In the genomic region with DNA sequence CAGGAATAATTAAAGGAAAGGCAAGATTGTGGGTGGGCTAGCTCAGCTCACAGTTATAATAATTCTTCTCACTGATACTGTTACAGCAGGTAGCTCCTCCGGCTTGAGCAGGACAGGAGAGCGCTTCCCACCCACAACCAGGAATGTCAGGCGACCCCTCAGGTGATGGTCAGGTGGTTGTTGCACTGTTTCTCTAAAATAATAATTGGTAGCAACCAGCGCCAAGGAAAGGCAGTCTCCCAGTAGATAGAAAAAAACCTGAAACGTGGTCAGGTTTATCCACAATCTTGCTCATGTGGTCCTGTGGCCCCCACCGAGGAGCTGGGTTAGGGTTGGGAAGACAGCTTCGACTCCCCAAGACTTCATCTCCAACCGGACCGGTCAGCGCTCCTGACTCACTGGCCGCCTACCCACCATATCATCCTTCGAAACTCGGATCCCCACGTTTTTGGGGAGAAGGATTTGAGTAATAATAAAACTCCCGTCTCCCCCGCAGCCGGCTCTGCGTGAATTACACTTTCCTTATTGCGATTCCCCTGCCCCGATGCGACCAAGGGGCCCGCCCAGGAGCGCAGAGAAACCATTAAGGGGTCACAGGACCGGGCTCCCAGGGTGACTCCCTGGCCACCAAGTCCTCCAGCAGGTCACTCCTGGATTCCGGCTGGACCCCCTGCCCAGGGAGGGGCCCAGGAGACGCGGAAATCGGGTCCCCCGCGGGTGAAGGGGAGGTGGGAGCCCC, we compare ENCODE assay signal across 10 cellular contexts. TPM values are rescaled to one million over a fixed set of nuclear protein-coding genes. Genes with fewer than 3 reads are reported as not detected.
DNase-seq lines count a peak whose midpoint lies in the region; ATAC-seq, FAIRE-seq and TF ChIP-seq lines count a peak whose summit lies in the region.
"Not testable (repeated sequence)": the region's sequence is repeated elsewhere in the genome, so short reads cannot be mapped to it uniquely, and the experiment has no call there.
"Had no signal": no experiment of that assay in that cellular context is flagged by ENCODE, and none has a peak within 500 bp of the region (broad histone marks: within the 10 kb centered on the region; RNA-seq: fewer than 3 reads in every experiment).

No MANE protein-coding gene starts in this region.

- TF ChIP-seq CTCF in DND-41 (IDR thresholded peaks at IDR 0.05; ENCODE audit: borderline replicate concordance, extremely low read depth, low read length, poor library complexity, severe bottlenecking); esophagus muscularis mucosa (IDR thresholded peaks at IDR 0.05); HepG2 (CRISPR knock-in tag; IDR thresholded peaks at IDR 0.05); parathyroid adenoma (IDR thresholded peaks at IDR 0.05); type B pancreatic cell (conservative IDR thresholded peaks at IDR 0.05): not testable (repeated sequence)

- not testable (repeated sequence) for DNase-seq in DND-41; esophagus muscularis mucosa (ENCODE audit: extremely low spot score); HepG2 (ENCODE audit: low spot score); type B pancreatic cell (ENCODE audit: extremely low spot score, unreplicated experiment)

- intact Hi-C loops in esophagus muscularis mucosa (cut with DNase I); HepG2 (cut with micrococcal nuclease; ENCODE audit: unreplicated experiment): not testable (repeated sequence)

- H2AFZ ChIP-seq in DND-41 (ENCODE audit: low read depth, low read length); HepG2 (ENCODE audit: low read length); parathyroid adenoma: not testable (repeated sequence)

- H3K36me3 Mint-ChIP-seq in T-helper 1 cell treated with Interleukin-12 subunit alpha and Interleukin-12 subunit beta and Interleukin-4 antibody, amounts not matched to agents 30 μg/mL and 1 μg/mL, for 36 hours (ENCODE audit: low read depth) = peaks cover 36% of the 10 kb centered on the region
- not testable (repeated sequence) for H3K36me3 Mint-ChIP-seq in activated naive CD8-positive, alpha-beta T cell; type B pancreatic cell

- H3K27me3 Mint-ChIP-seq in T-helper 1 cell treated with Interleukin-12 subunit alpha and Interleukin-12 subunit beta and Interleukin-4 antibody, amounts not matched to agents 30 μg/mL and 1 μg/mL, for 36 hours (ENCODE audit: low read depth); activated naive CD8-positive, alpha-beta T cell: not testable (repeated sequence)
- peaks cover 25% of the 10 kb centered on the region for H3K27me3 Mint-ChIP-seq in type B pancreatic cell

- peaks cover 33% of the 10 kb centered on the region for H3K4me1 Mint-ChIP-seq in T-helper 1 cell treated with Interleukin-12 subunit alpha and Interleukin-12 subunit beta and Interleukin-4 antibody, amounts not matched to agents 30 μg/mL and 1 μg/mL, for 36 hours (ENCODE audit: low read depth)
- peaks cover 41% of the 10 kb centered on the region for H3K4me1 Mint-ChIP-seq in activated naive CD8-positive, alpha-beta T cell (ENCODE audit: low read depth)
- peaks cover 39% of the 10 kb centered on the region for H3K4me1 Mint-ChIP-seq in type B pancreatic cell (ENCODE audit: unreplicated experiment)

- not testable (repeated sequence) for H3K9me3 Mint-ChIP-seq in T-helper 1 cell treated with Interleukin-12 subunit alpha and Interleukin-12 subunit beta and Interleukin-4 antibody, amounts not matched to agents 30 μg/mL and 1 μg/mL, for 36 hours; activated naive CD8-positive, alpha-beta T cell (ENCODE audit: low read depth); type B pancreatic cell

- in situ Hi-C loops in HepG2 (cut with HindIII; ENCODE audit: extremely low pct_ligation_motif_present, low pct_unique_long_range_greater_than_20kb) = not testable (repeated sequence)

- not testable (repeated sequence) for H3K27ac ChIP-seq in DND-41 (ENCODE audit: low read length); HepG2 (ENCODE audit: extremely low read length, insufficient read depth, low read length)
- H3K27ac ChIP-seq in esophagus muscularis mucosa (replicated peaks in 1 of 4) (peak overlapping the region; percentile 76 to 86 (median 78)), parathyroid adenoma (peak overlapping the region; percentile 49)

- peak overlapping the region; percentile 91 for H3K4me3 Mint-ChIP-seq in T-helper 1 cell treated with Interleukin-12 subunit alpha and Interleukin-12 subunit beta and Interleukin-4 antibody, amounts not matched to agents 30 μg/mL and 1 μg/mL, for 36 hours
- H3K4me3 Mint-ChIP-seq in activated naive CD8-positive, alpha-beta T cell = peak overlapping the region; percentile 93
- peak overlapping the region; percentile 82 for H3K4me3 Mint-ChIP-seq in type B pancreatic cell

- CTCF ChIA-PET in HepG2 (lab: Yijun Ruan, JAX; ENCODE audit: low intra/inter-chr PET ratio, low total read pairs) = not testable (repeated sequence)

- not testable (repeated sequence) for TF ChIP-seq EP300 in esophagus muscularis mucosa (IDR thresholded peaks at IDR 0.05); HepG2 (IDR thresholded peaks at IDR 0.05; ENCODE audit: low read depth in 2 of 2, low read length in 2 of 2); HepG2 (CRISPR knock-in tag; IDR thresholded peaks at IDR 0.05; ENCODE audit: borderline replicate concordance)

- not testable (repeated sequence) for ATAC-seq in DND-41 (ENCODE audit: insufficient read depth, low read depth); HepG2
- peak; percentile 7 for ATAC-seq in HG02970 (IDR thresholded peaks at IDR 0.05; ENCODE audit: low FRiP score, unreplicated experiment)

- peak overlapping the region in 1 of 2 experiments; percentile 64; a peak in 2 of 4 replicates for H3K4me3 ChIP-seq in DND-41 (ENCODE audit: low read depth in 1 of 2, low read length in 2 of 2)
- peak overlapping the region; percentile 27 to 71 (median 56) for H3K4me3 ChIP-seq in esophagus muscularis mucosa
- not testable (repeated sequence) for H3K4me3 ChIP-seq in HepG2 (replicated peaks in 1 of 3; ENCODE audit: insufficient read depth in 1 of 3, low read depth in 2 of 3, low read length in 3 of 3)
- H3K4me3 ChIP-seq in parathyroid adenoma (ENCODE audit: low read depth, low read length) = peak overlapping the region; percentile 16

- H3K4me1 ChIP-seq in DND-41 (ENCODE audit: insufficient read depth, low read length) = peaks cover 55% of the 10 kb centered on the region
- peaks cover 12 to 43% (median 37%) of the 10 kb centered on the region in 4 donors for H3K4me1 ChIP-seq in esophagus muscularis mucosa
- H3K4me1 ChIP-seq in HepG2 (ENCODE audit: insufficient read depth, low read length) = peaks cover 53% of the 10 kb centered on the region
- not testable (repeated sequence) for H3K4me1 ChIP-seq in parathyroid adenoma

- TF ChIP-seq POLR2A in esophagus muscularis mucosa (IDR thresholded peaks at IDR 0.05; ENCODE audit: low read depth); HepG2 (IDR thresholded peaks at IDR 0.05; ENCODE audit: insufficient read depth in 1 of 2, low read depth in 2 of 2, low read length in 2 of 2): not testable (repeated sequence)

- H3K4me2 ChIP-seq in DND-41 (ENCODE audit: insufficient read depth, low read length) (peak overlapping the region; percentile 88), HepG2 (ENCODE audit: low read depth, low read length) (peak overlapping the region; percentile 42)
- H3K4me2 ChIP-seq in parathyroid adenoma (ENCODE audit: low read length) = not testable (repeated sequence)

- H4K20me1 ChIP-seq in DND-41 (ENCODE audit: insufficient read depth, low read length) = peaks cover 19% of the 10 kb centered on the region
- H4K20me1 ChIP-seq in HepG2 (ENCODE audit: insufficient read depth, low read length) = not testable (repeated sequence)

- FAIRE-seq in HepG2 (lab: Jason Lieb, UNC) = not testable (repeated sequence)

- H3K27me3 ChIP-seq in DND-41 (ENCODE audit: insufficient read depth, low read length, poor library complexity); HepG2 (ENCODE audit: control insufficient read depth in 1 of 2, insufficient read depth in 2 of 2, low read length in 2 of 2); parathyroid adenoma (ENCODE audit: control insufficient read depth, insufficient read depth, low read length): not testable (repeated sequence)
- peaks cover 0 to 19% (median 8%) of the 10 kb centered on the region in 4 donors for H3K27me3 ChIP-seq in esophagus muscularis mucosa

- H3K79me2 ChIP-seq in DND-41 (ENCODE audit: insufficient read depth, low read length) = peaks cover 46% of the 10 kb centered on the region
- not testable (repeated sequence) for H3K79me2 ChIP-seq in HepG2 (ENCODE audit: insufficient read depth, low read length); parathyroid adenoma

- not testable (repeated sequence) for H3K9ac ChIP-seq in DND-41 (ENCODE audit: low read depth, low read length); HepG2 (ENCODE audit: insufficient read depth, low read depth, low read length); parathyroid adenoma

- peak overlapping the region; percentile 90 for H3K27ac Mint-ChIP-seq in T-helper 1 cell treated with Interleukin-12 subunit alpha and Interleukin-12 subunit beta and Interleukin-4 antibody, amounts not matched to agents 30 μg/mL and 1 μg/mL, for 36 hours
- H3K27ac Mint-ChIP-seq in activated naive CD8-positive, alpha-beta T cell = peak overlapping the region; percentile 87
- peak overlapping the region; percentile 73 for H3K27ac Mint-ChIP-seq in type B pancreatic cell

- POLR2A ChIA-PET in HepG2 (lab: Yijun Ruan, JAX) = interaction anchor here (1.2 to 2.2 kb wide), 5 partner anchors 9 to 111 kb away, joined by 4 to 12 read pairs (median 7); partner anchors contain the start of genes BET1L and IFITM2

- H3K9me3 ChIP-seq in DND-41 (ENCODE audit: insufficient read depth, low read length, severe bottlenecking); esophagus muscularis mucosa; HepG2 (ENCODE audit: low read length); parathyroid adenoma (ENCODE audit: control insufficient read depth, low read length): not testable (repeated sequence)

- TF ChIP-seq RAD21 in HepG2 (CRISPR knock-in tag; IDR thresholded peaks at IDR 0.05) = not testable (repeated sequence)

- 42% methylated on average over 12 of the region's 30 CpGs for WGBS in esophagus muscularis mucosa
- whole genome bisulfite sequencing in HepG2 (ENCODE audit: low lambda C conversion rate) = 47% methylated on average over 11 of the region's 30 CpGs

- not testable (repeated sequence) for BruUV-seq in HepG2 (replicated peaks; lab: Mats Ljungman, UMichigan)

- peaks cover 25% of the 10 kb centered on the region for H3K36me3 ChIP-seq in DND-41 (ENCODE audit: insufficient read depth, low read length)
- not testable (repeated sequence) for H3K36me3 ChIP-seq in esophagus muscularis mucosa; HepG2 (replicated peaks in 1 of 2; ENCODE audit: control insufficient read depth in 1 of 2, insufficient read depth in 2 of 2, low read length in 2 of 2); parathyroid adenoma (ENCODE audit: control insufficient read depth, insufficient read depth, low read length)

RNA-seq across cellular contexts. Expression of gene IFITM3, which starts 2.8 kb away (rescaled TPM):
- total RNA-seq in esophagus muscularis mucosa (100 to 1,000 TPM; 290 to 513 (median 410) TPM), HepG2 (2016; rRNA removed; fragmentation: Illumina TruSeq; extraction: Trizol) (30.0 and 52.6 TPM in 2 replicates), type B pancreatic cell (ENCODE audit: low replicate concordance) (175 and 354 TPM in 2 replicates)
- total RNA-seq in HepG2 (2016; cell fraction: cytosol; rRNA removed; fragmentation: Illumina TruSeq; extraction: Trizol; ENCODE audit: low read depth) = 16.1 and 19.2 TPM in 2 replicates
- 27.9 and 45.1 TPM in 2 replicates for total RNA-seq in HepG2 (2016; cell fraction: insoluble cytoplasmic fraction; rRNA removed; fragmentation: Illumina TruSeq; extraction: Trizol)
- total RNA-seq in HepG2 (2016; cell fraction: membrane; rRNA removed; fragmentation: Illumina TruSeq; extraction: Trizol) = 15.2 and 16.4 TPM in 2 replicates
- total RNA-seq in HepG2 (2016; cell fraction: nucleus; rRNA removed; fragmentation: Illumina TruSeq; extraction: Trizol) = 36.7 and 42.1 TPM in 2 replicates
- 163 and 182 TPM in 2 replicates for polyA plus RNA-seq in HepG2 (2011; rRNA removed)
- polyA plus RNA-seq in HepG2 (2011; cell fraction: cytosol; rRNA removed) = 316 and 459 TPM in 2 replicates
- polyA plus RNA-seq in HepG2 (2011; cell fraction: nucleus; rRNA removed) = 94.3 and 120 TPM in 2 replicates
- 183 and 441 TPM in 2 replicates for polyA plus RNA-seq in HepG2 (2012)
- 87.8 and 96.5 TPM in 2 replicates for polyA plus RNA-seq in HepG2 (2016; cell fraction: cytosol; fragmentation: Illumina TruSeq; extraction: Trizol; ENCODE audit: low read depth)
- polyA plus RNA-seq in HepG2 (2016; cell fraction: insoluble cytoplasmic fraction; fragmentation: Illumina TruSeq; extraction: Trizol; ENCODE audit: low read depth) = 109 and 136 TPM in 2 replicates
- polyA plus RNA-seq in HepG2 (2016; cell fraction: membrane; fragmentation: Illumina TruSeq; extraction: Trizol; ENCODE audit: low read depth) = 64.1 and 65.9 TPM in 2 replicates
- 219 and 229 TPM in 2 replicates for polyA plus RNA-seq in HepG2 (2016; cell fraction: nucleus; fragmentation: Illumina TruSeq; extraction: Trizol; ENCODE audit: insufficient read depth, low read depth)
- polyA minus RNA-seq in HepG2 (2011; rRNA and poly(A)+ RNA removed; ENCODE audit: low replicate concordance) = 405 and 668 TPM in 2 replicates
- polyA minus RNA-seq in HepG2 (2011; cell fraction: cytosol; rRNA and poly(A)+ RNA removed) = 180 and 184 TPM in 2 replicates
- polyA minus RNA-seq in HepG2 (2011; cell fraction: nucleus; rRNA and poly(A)+ RNA removed) = 31.3 and 46.7 TPM in 2 replicates

RNA-seq across cellular contexts. Expression of gene IFITM1, which starts 4.0 kb away (rescaled TPM):
- total RNA-seq in esophagus muscularis mucosa (100 to 1,000 TPM in 3 of 4 donors, 10 to 100 TPM in 1; 60.6 to 197 (median 171) TPM), HepG2 (2016; rRNA removed; fragmentation: Illumina TruSeq; extraction: Trizol) (0.38 TPM in 1 of 2 replicates, not detected in the other), type B pancreatic cell (ENCODE audit: low replicate concordance) (34.1 and 192 TPM in 2 replicates)
- not detected in 2 replicates for total RNA-seq in HepG2 (2016; cell fraction: cytosol; rRNA removed; fragmentation: Illumina TruSeq; extraction: Trizol; ENCODE audit: low read depth)
- total RNA-seq in HepG2 (2016; cell fraction: insoluble cytoplasmic fraction; rRNA removed; fragmentation: Illumina TruSeq; extraction: Trizol) = 0.24 TPM in 1 of 2 replicates, not detected in the other
- 0.34 TPM in 1 of 2 replicates, not detected in the other for total RNA-seq in HepG2 (2016; cell fraction: membrane; rRNA removed; fragmentation: Illumina TruSeq; extraction: Trizol)
- not detected in 2 replicates for total RNA-seq in HepG2 (2016; cell fraction: nucleus; rRNA removed; fragmentation: Illumina TruSeq; extraction: Trizol)
- 11.1 and 18.7 TPM in 2 replicates for polyA plus RNA-seq in HepG2 (2011; rRNA removed)
- polyA plus RNA-seq in HepG2 (2011; cell fraction: cytosol; rRNA removed) = 15.6 and 17.2 TPM in 2 replicates
- polyA plus RNA-seq in HepG2 (2011; cell fraction: nucleus; rRNA removed) = 4.5 and 6.7 TPM in 2 replicates
- polyA plus RNA-seq in HepG2 (2012) = 5.0 and 18.1 TPM in 2 replicates
- polyA plus RNA-seq in HepG2 (2016; cell fraction: cytosol; fragmentation: Illumina TruSeq; extraction: Trizol; ENCODE audit: low read depth) = 0.40 and 0.62 TPM in 2 replicates
- polyA plus RNA-seq in HepG2 (2016; cell fraction: insoluble cytoplasmic fraction; fragmentation: Illumina TruSeq; extraction: Trizol; ENCODE audit: low read depth) = not detected in 2 replicates
- 0.41 TPM in 1 of 2 replicates, not detected in the other for polyA plus RNA-seq in HepG2 (2016; cell fraction: membrane; fragmentation: Illumina TruSeq; extraction: Trizol; ENCODE audit: low read depth)
- 0.85 and 1.3 TPM in 2 replicates for polyA plus RNA-seq in HepG2 (2016; cell fraction: nucleus; fragmentation: Illumina TruSeq; extraction: Trizol; ENCODE audit: insufficient read depth, low read depth)
- 15.4 and 536 TPM in 2 replicates for polyA minus RNA-seq in HepG2 (2011; rRNA and poly(A)+ RNA removed; ENCODE audit: low replicate concordance)
- 4.5 and 5.8 TPM in 2 replicates for polyA minus RNA-seq in HepG2 (2011; cell fraction: cytosol; rRNA and poly(A)+ RNA removed)
- polyA minus RNA-seq in HepG2 (2011; cell fraction: nucleus; rRNA and poly(A)+ RNA removed) = 1.5 and 2.7 TPM in 2 replicates

RNA-seq across cellular contexts. Expression of gene IFITM2, which starts 10.2 kb away (rescaled TPM):
- total RNA-seq in esophagus muscularis mucosa (100 to 1,000 TPM in 3 of 4 donors, 10 to 100 TPM in 1; 92.2 to 235 (median 194) TPM), HepG2 (2016; rRNA removed; fragmentation: Illumina TruSeq; extraction: Trizol) (10.4 and 13.8 TPM in 2 replicates), type B pancreatic cell (ENCODE audit: low replicate concordance) (109 and 238 TPM in 2 replicates)
- 4.6 and 5.5 TPM in 2 replicates for total RNA-seq in HepG2 (2016; cell fraction: cytosol; rRNA removed; fragmentation: Illumina TruSeq; extraction: Trizol; ENCODE audit: low read depth)
- total RNA-seq in HepG2 (2016; cell fraction: insoluble cytoplasmic fraction; rRNA removed; fragmentation: Illumina TruSeq; extraction: Trizol) = 11.6 and 12.1 TPM in 2 replicates
- total RNA-seq in HepG2 (2016; cell fraction: membrane; rRNA removed; fragmentation: Illumina TruSeq; extraction: Trizol) = 5.2 and 7.6 TPM in 2 replicates
- 6.0 and 9.0 TPM in 2 replicates for total RNA-seq in HepG2 (2016; cell fraction: nucleus; rRNA removed; fragmentation: Illumina TruSeq; extraction: Trizol)
- 267 and 289 TPM in 2 replicates for polyA plus RNA-seq in HepG2 (2011; rRNA removed)
- polyA plus RNA-seq in HepG2 (2011; cell fraction: cytosol; rRNA removed) = 371 and 454 TPM in 2 replicates
- polyA plus RNA-seq in HepG2 (2011; cell fraction: nucleus; rRNA removed) = 88.0 and 115 TPM in 2 replicates
- polyA plus RNA-seq in HepG2 (2012) = 111 and 258 TPM in 2 replicates
- 23.4 and 27.5 TPM in 2 replicates for polyA plus RNA-seq in HepG2 (2016; cell fraction: cytosol; fragmentation: Illumina TruSeq; extraction: Trizol; ENCODE audit: low read depth)
- polyA plus RNA-seq in HepG2 (2016; cell fraction: insoluble cytoplasmic fraction; fragmentation: Illumina TruSeq; extraction: Trizol; ENCODE audit: low read depth) = 52.2 and 56.6 TPM in 2 replicates
- polyA plus RNA-seq in HepG2 (2016; cell fraction: membrane; fragmentation: Illumina TruSeq; extraction: Trizol; ENCODE audit: low read depth) = 26.5 and 30.4 TPM in 2 replicates
- polyA plus RNA-seq in HepG2 (2016; cell fraction: nucleus; fragmentation: Illumina TruSeq; extraction: Trizol; ENCODE audit: insufficient read depth, low read depth) = 46.2 and 58.7 TPM in 2 replicates
- polyA minus RNA-seq in HepG2 (2011; rRNA and poly(A)+ RNA removed; ENCODE audit: low replicate concordance) = 409 and 521 TPM in 2 replicates
- polyA minus RNA-seq in HepG2 (2011; cell fraction: cytosol; rRNA and poly(A)+ RNA removed) = 52.0 and 52.6 TPM in 2 replicates
- polyA minus RNA-seq in HepG2 (2011; cell fraction: nucleus; rRNA and poly(A)+ RNA removed) = 21.9 and 27.4 TPM in 2 replicates

RNA-seq across cellular contexts. Expression of gene IFITM5, which starts 18.5 kb away (rescaled TPM):
- not detected for total RNA-seq in esophagus muscularis mucosa
- total RNA-seq in HepG2 (2016; rRNA removed; fragmentation: Illumina TruSeq; extraction: Trizol) = not detected in 2 replicates
- not detected in 2 replicates for total RNA-seq in HepG2 (2016; cell fraction: cytosol; rRNA removed; fragmentation: Illumina TruSeq; extraction: Trizol; ENCODE audit: low read depth)
- total RNA-seq in HepG2 (2016; cell fraction: insoluble cytoplasmic fraction; rRNA removed; fragmentation: Illumina TruSeq; extraction: Trizol) = not detected in 2 replicates
- not detected in 2 replicates for total RNA-seq in HepG2 (2016; cell fraction: membrane; rRNA removed; fragmentation: Illumina TruSeq; extraction: Trizol)
- total RNA-seq in HepG2 (2016; cell fraction: nucleus; rRNA removed; fragmentation: Illumina TruSeq; extraction: Trizol) = not detected in 2 replicates
- polyA plus RNA-seq in HepG2 (2011; rRNA removed) = not detected in 2 replicates
- not detected in 2 replicates for polyA plus RNA-seq in HepG2 (2011; cell fraction: cytosol; rRNA removed)
- polyA plus RNA-seq in HepG2 (2011; cell fraction: nucleus; rRNA removed) = not detected in 2 replicates
- not detected in 2 replicates for polyA plus RNA-seq in HepG2 (2012)
- not detected in 2 replicates for polyA plus RNA-seq in HepG2 (2016; cell fraction: cytosol; fragmentation: Illumina TruSeq; extraction: Trizol; ENCODE audit: low read depth)
- not detected in 2 replicates for polyA plus RNA-seq in HepG2 (2016; cell fraction: insoluble cytoplasmic fraction; fragmentation: Illumina TruSeq; extraction: Trizol; ENCODE audit: low read depth)
- polyA plus RNA-seq in HepG2 (2016; cell fraction: membrane; fragmentation: Illumina TruSeq; extraction: Trizol; ENCODE audit: low read depth) = not detected in 2 replicates
- polyA plus RNA-seq in HepG2 (2016; cell fraction: nucleus; fragmentation: Illumina TruSeq; extraction: Trizol; ENCODE audit: insufficient read depth, low read depth) = not detected in 2 replicates
- polyA minus RNA-seq in HepG2 (2011; rRNA and poly(A)+ RNA removed; ENCODE audit: low replicate concordance) = not detected in 2 replicates
- not detected in 2 replicates for polyA minus RNA-seq in HepG2 (2011; cell fraction: cytosol; rRNA and poly(A)+ RNA removed)
- polyA minus RNA-seq in HepG2 (2011; cell fraction: nucleus; rRNA and poly(A)+ RNA removed) = not detected in 2 replicates
- total RNA-seq in type B pancreatic cell (ENCODE audit: low replicate concordance) = not detected in 2 replicates
- total RNA-seq: glomerular endothelial cell, mammary epithelial cell had no signal
- polyA plus RNA-seq: mammary epithelial cell had no signal

RNA-seq across cellular contexts. Expression of gene PGGHG, which starts 28.9 kb away (rescaled TPM):
- 10 to 100 TPM; 13.3 to 23.7 (median 18.8) TPM for total RNA-seq in esophagus muscularis mucosa
- 1.5 and 5.9 TPM in 2 replicates for total RNA-seq in HepG2 (2016; rRNA removed; fragmentation: Illumina TruSeq; extraction: Trizol)
- 0.51 and 0.79 TPM in 2 replicates for total RNA-seq in HepG2 (2016; cell fraction: cytosol; rRNA removed; fragmentation: Illumina TruSeq; extraction: Trizol; ENCODE audit: low read depth)
- 1.7 and 6.0 TPM in 2 replicates for total RNA-seq in HepG2 (2016; cell fraction: insoluble cytoplasmic fraction; rRNA removed; fragmentation: Illumina TruSeq; extraction: Trizol)
- 0.96 and 1.2 TPM in 2 replicates for total RNA-seq in HepG2 (2016; cell fraction: membrane; rRNA removed; fragmentation: Illumina TruSeq; extraction: Trizol)
- 6.6 and 7.9 TPM in 2 replicates for total RNA-seq in HepG2 (2016; cell fraction: nucleus; rRNA removed; fragmentation: Illumina TruSeq; extraction: Trizol)
- polyA plus RNA-seq in HepG2 (2011; rRNA removed) = 14.8 and 17.4 TPM in 2 replicates
- polyA plus RNA-seq in HepG2 (2011; cell fraction: cytosol; rRNA removed) = 2.8 and 4.0 TPM in 2 replicates
- polyA plus RNA-seq in HepG2 (2011; cell fraction: nucleus; rRNA removed) = 254 and 355 TPM in 2 replicates
- 11.4 and 16.7 TPM in 2 replicates for polyA plus RNA-seq in HepG2 (2012)
- 0.29 and 0.37 TPM in 2 replicates for polyA plus RNA-seq in HepG2 (2016; cell fraction: cytosol; fragmentation: Illumina TruSeq; extraction: Trizol; ENCODE audit: low read depth)
- 1.6 and 2.4 TPM in 2 replicates for polyA plus RNA-seq in HepG2 (2016; cell fraction: insoluble cytoplasmic fraction; fragmentation: Illumina TruSeq; extraction: Trizol; ENCODE audit: low read depth)
- 0.88 and 1.1 TPM in 2 replicates for polyA plus RNA-seq in HepG2 (2016; cell fraction: membrane; fragmentation: Illumina TruSeq; extraction: Trizol; ENCODE audit: low read depth)
- polyA plus RNA-seq in HepG2 (2016; cell fraction: nucleus; fragmentation: Illumina TruSeq; extraction: Trizol; ENCODE audit: insufficient read depth, low read depth) = 30.4 and 30.9 TPM in 2 replicates
- polyA minus RNA-seq in HepG2 (2011; rRNA and poly(A)+ RNA removed; ENCODE audit: low replicate concordance) = 2.9 and 7.7 TPM in 2 replicates
- polyA minus RNA-seq in HepG2 (2011; cell fraction: cytosol; rRNA and poly(A)+ RNA removed) = 1.9 and 2.7 TPM in 2 replicates
- polyA minus RNA-seq in HepG2 (2011; cell fraction: nucleus; rRNA and poly(A)+ RNA removed) = 13.7 and 13.8 TPM in 2 replicates
- total RNA-seq in type B pancreatic cell (ENCODE audit: low replicate concordance) = 12.6 and 32.5 TPM in 2 replicates

Comparison
In these comparisons a context has a peak if more than half of its experiments do, and no peak if none do; other contexts are left out.
1. RNA of gene IFITM1, which starts 4.0 kb away (total RNA-seq): 34.1 to 192 TPM in type B pancreatic cell and 60.6 to 197 TPM in esophagus muscularis mucosa; 0.24 to 0.38 TPM in HepG2; every median in the first group is over 10 times any median in the second.
2. Peak in every context shown above with its lines, with median percentiles within 50 percentile points of each other: H3K27ac Mint-ChIP-seq and H3K4me3 Mint-ChIP-seq.